Comparison of ENCODE assay signal across 1 cellular context in the genomic region with DNA sequence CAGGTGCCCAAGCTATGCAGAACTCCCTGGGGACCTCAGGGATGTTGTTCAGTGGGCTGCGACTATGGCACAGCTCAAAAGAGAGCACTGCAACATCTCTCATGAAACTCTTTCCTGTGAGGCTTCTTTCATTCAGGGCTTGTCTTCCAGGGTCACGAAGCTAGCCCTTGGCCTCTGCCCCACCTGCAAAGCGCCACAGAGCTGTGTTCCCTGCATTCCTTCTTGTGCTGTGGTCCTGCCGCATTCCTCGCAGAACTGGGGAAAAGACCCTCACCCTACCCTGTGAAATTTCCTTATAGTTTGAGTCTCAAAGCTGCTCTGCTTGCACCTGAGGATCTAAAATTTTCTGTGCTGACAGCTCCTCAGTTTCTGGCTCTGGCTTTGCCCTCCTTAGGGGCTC.
TF ChIP-seq lines count a peak whose summit lies in the region.

No MANE protein-coding gene starts in this region.

TF ChIP-seq in endothelial cell of umbilical vein, 7 proteins besides CTCF, POLR2A, EP300 and RAD21 (continued from another document):
- no peak for TF ChIP-seq GATA2 (IDR thresholded peaks at IDR 0.05; ENCODE audit: insufficient read depth, insufficient read length, low read depth, low read length)
